Comparison of ENCODE assay signal across 1 cellular context in the genomic region with DNA sequence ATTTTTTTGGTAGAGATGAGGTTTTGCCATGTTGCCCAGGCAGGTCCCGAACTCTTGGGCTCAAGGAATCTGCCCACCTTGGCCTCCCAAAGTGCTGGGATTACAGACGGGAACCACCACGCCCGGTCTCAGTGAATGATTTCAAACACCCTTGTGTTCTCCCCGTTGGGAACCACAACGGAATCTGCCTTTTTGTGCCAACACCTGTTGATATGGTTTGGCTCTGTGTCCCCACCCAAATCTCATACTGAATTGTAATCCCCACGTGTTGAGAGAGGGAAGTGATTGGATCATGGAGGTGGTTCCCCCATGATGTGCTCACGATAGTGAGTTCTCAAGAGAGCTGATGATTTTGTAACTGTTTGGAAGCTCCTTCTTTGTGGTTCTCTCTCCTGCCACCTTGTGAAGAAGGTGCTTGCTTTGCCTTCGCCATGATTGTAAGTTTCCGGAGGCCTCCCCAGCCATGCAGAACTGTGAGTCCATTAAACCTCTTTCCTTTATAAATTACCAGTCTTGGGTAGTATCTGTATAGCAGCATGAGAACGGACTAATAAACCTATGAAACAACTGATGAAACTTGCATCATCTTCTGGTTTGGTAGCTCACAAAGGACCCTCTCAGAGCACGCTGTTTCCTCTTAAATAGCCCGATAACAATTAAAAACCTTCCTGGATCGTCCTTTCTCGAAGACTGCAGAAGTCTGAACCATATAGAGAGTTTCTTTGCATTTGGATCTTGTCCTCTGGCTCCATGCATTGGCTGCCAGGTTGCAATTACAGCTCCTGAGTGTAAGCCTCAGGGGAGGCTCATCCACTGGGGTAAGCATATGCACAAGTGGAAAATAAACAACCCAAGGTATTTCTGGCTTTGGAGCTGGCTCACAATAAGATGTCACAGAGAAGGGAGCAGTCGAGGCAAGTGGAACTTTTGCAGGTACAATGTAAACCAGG.
TF ChIP-seq lines count a peak whose summit lies in the region.

No MANE protein-coding gene starts in this region.

TF ChIP-seq in K562, 482 proteins besides CTCF, POLR2A, EP300 and RAD21:
- no peak for TF ChIP-seq MAFG (tag; conservative IDR thresholded peaks at IDR 0.05)
- no peak for TF ChIP-seq CEBPB (tag; IDR thresholded peaks at IDR 0.05)
- TF ChIP-seq, protein P1, sequence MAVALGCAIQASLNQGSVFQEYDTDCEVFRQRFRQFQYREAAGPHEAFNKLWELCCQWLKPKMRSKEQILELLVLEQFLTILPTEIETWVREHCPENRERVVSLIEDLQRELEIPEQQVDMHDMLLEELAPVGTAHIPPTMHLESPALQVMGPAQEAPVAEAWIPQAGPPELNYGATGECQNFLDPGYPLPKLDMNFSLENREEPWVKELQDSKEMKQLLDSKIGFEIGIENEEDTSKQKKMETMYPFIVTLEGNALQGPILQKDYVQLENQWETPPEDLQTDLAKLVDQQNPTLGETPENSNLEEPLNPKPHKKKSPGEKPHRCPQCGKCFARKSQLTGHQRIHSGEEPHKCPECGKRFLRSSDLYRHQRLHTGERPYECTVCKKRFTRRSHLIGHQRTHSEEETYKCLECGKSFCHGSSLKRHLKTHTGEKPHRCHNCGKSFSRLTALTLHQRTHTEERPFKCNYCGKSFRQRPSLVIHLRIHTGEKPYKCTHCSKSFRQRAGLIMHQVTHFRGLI (CRISPR knock-in tag; IDR thresholded peaks at IDR 0.05): no peak
- TF ChIP-seq, protein P2, sequence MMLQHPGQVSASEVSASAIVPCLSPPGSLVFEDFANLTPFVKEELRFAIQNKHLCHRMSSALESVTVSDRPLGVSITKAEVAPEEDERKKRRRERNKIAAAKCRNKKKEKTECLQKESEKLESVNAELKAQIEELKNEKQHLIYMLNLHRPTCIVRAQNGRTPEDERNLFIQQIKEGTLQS (IDR thresholded peaks at IDR 0.05): peak; percentile 48; the same call in 1 of the 2 replicates
- TF ChIP-seq, protein P2 (CRISPR knock-in tag; conservative IDR thresholded peaks at IDR 0.05): no peak
- no peak for TF ChIP-seq ADNP (tag; IDR thresholded peaks at IDR 0.05)
- TF ChIP-seq ATF7 (IDR thresholded peaks at IDR 0.05): no peak
- TF ChIP-seq CEBPG (CRISPR knock-in tag; IDR thresholded peaks at IDR 0.05): no peak
- 0 out of 4 replicates have a peak, but pooled peaks have one; percentile 10 to 53 for TF ChIP-seq CEBPG (tag; conservative IDR thresholded peaks at IDR 0.05 in 1 of 2, IDR thresholded peaks at IDR 0.05 in 1 of 2)
- TF ChIP-seq ZC3H4 (CRISPR knock-in tag; IDR thresholded peaks at IDR 0.05; ENCODE audit: borderline replicate concordance): no peak
- TF ChIP-seq, protein P3, sequence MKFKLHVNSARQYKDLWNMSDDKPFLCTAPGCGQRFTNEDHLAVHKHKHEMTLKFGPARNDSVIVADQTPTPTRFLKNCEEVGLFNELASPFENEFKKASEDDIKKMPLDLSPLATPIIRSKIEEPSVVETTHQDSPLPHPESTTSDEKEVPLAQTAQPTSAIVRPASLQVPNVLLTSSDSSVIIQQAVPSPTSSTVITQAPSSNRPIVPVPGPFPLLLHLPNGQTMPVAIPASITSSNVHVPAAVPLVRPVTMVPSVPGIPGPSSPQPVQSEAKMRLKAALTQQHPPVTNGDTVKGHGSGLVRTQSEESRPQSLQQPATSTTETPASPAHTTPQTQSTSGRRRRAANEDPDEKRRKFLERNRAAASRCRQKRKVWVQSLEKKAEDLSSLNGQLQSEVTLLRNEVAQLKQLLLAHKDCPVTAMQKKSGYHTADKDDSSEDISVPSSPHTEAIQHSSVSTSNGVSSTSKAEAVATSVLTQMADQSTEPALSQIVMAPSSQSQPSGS (CRISPR knock-in tag; IDR thresholded peaks at IDR 0.05): no peak
- TF ChIP-seq MIER1 (IDR thresholded peaks at IDR 0.05; ENCODE audit: low read depth): no peak
- TF ChIP-seq ZNF507 (tag; conservative IDR thresholded peaks at IDR 0.05): no peak
- TF ChIP-seq, protein P4, sequence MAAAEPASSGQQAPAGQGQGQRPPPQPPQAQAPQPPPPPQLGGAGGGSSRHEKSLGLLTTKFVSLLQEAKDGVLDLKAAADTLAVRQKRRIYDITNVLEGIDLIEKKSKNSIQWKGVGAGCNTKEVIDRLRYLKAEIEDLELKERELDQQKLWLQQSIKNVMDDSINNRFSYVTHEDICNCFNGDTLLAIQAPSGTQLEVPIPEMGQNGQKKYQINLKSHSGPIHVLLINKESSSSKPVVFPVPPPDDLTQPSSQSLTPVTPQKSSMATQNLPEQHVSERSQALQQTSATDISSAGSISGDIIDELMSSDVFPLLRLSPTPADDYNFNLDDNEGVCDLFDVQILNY (CRISPR knock-in tag; IDR thresholded peaks at IDR 0.05): no peak
- no peak for TF ChIP-seq HNRNPUL1 (IDR thresholded peaks at IDR 0.05; ENCODE audit: low read length)
- TF ChIP-seq, protein P5, sequence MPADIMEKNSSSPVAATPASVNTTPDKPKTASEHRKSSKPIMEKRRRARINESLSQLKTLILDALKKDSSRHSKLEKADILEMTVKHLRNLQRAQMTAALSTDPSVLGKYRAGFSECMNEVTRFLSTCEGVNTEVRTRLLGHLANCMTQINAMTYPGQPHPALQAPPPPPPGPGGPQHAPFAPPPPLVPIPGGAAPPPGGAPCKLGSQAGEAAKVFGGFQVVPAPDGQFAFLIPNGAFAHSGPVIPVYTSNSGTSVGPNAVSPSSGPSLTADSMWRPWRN (IDR thresholded peaks at IDR 0.05; ENCODE audit: low read depth): no peak
- TF ChIP-seq RBM39 (optimal IDR thresholded peaks at IDR 0.05; ENCODE audit: low read depth, low read length): no peak
- TF ChIP-seq MYC (IDR thresholded peaks at IDR 0.05; ENCODE audit: low read depth, low read length): peak; percentile 14; the same call in 1 of the 2 replicates
- TF ChIP-seq MYC (CRISPR knock-in tag; IDR thresholded peaks at IDR 0.05; ENCODE audit: borderline replicate concordance, low read depth): no peak
- no peak for TF ChIP-seq ETV1 (tag; conservative IDR thresholded peaks at IDR 0.05; ENCODE audit: low read depth)
- TF ChIP-seq ZNF224 (CRISPR knock-in tag; IDR thresholded peaks at IDR 0.05): no peak
- TF ChIP-seq TCF7 (IDR thresholded peaks at IDR 0.05; ENCODE audit: borderline replicate concordance): no peak
- TF ChIP-seq CCNT2 (IDR thresholded peaks at IDR 0.05; ENCODE audit: borderline replicate concordance, extremely low read depth, insufficient read length, low read depth, low read length): no peak
- TF ChIP-seq HNRNPK (IDR thresholded peaks at IDR 0.05; ENCODE audit: low read depth, low read length, poor library complexity, severe bottlenecking): no peak
- no peak for TF ChIP-seq CBX3 (IDR thresholded peaks at IDR 0.05; ENCODE audit: borderline replicate concordance in 1 of 2, low read length in 2 of 2)
- no peak for TF ChIP-seq ZNF143 (CRISPR knock-in tag; IDR thresholded peaks at IDR 0.05)
- TF ChIP-seq ZNF175 (CRISPR knock-in tag; IDR thresholded peaks at IDR 0.05; ENCODE audit: low read depth): no peak
- no peak for TF ChIP-seq PCBP1 (IDR thresholded peaks at IDR 0.05; ENCODE audit: low read depth, low read length, poor library complexity, severe bottlenecking)
